Comparison of ENCODE assay signal across 17 cellular contexts in genomic region chr6:169793408-169793807, GRCh38.
"Had no signal": no experiment of that assay in that cellular context is flagged by ENCODE, and none has a peak within 500 bp of the region (broad histone marks: within the 10 kb centered on the region; RNA-seq: fewer than 3 reads in every experiment).

No MANE protein-coding gene starts in this region.

- H3K4me3 Mint-ChIP-seq: activated naive CD8-positive, alpha-beta T cell treated with anti-CD3 and anti-CD28 coated beads for 36 hours; immature natural killer cell; natural killer cell; T-helper 1 cell treated with Interleukin-12 subunit alpha and Interleukin-12 subunit beta and Interleukin-4 antibody, amounts not matched to agents 30 μg/mL and 1 μg/mL, for 36 hours; WTC11 had no signal

- H3K4me3 ChIP-seq: psoas muscle, sigmoid colon had no signal

- H3K36me3 Mint-ChIP-seq: activated naive CD8-positive, alpha-beta T cell treated with anti-CD3 and anti-CD28 coated beads for 36 hours; immature natural killer cell; natural killer cell; WTC11 had no signal

- H3K36me3 ChIP-seq: brain microvascular endothelial cell, sigmoid colon had no signal

- H3K27ac Mint-ChIP-seq: activated naive CD8-positive, alpha-beta T cell treated with anti-CD3 and anti-CD28 coated beads for 36 hours; immature natural killer cell; natural killer cell; T-helper 1 cell treated with Interleukin-12 subunit alpha and Interleukin-12 subunit beta and Interleukin-4 antibody, amounts not matched to agents 30 μg/mL and 1 μg/mL, for 36 hours; WTC11 had no signal

- H3K27ac ChIP-seq: brain microvascular endothelial cell, psoas muscle, sigmoid colon had no signal

- H3K9me3 Mint-ChIP-seq: activated naive CD8-positive, alpha-beta T cell treated with anti-CD3 and anti-CD28 coated beads for 36 hours; natural killer cell; T-helper 1 cell treated with Interleukin-12 subunit alpha and Interleukin-12 subunit beta and Interleukin-4 antibody, amounts not matched to agents 30 μg/mL and 1 μg/mL, for 36 hours had no signal

- ATAC-seq: esophagus mucosa, natural killer cell, psoas muscle, WTC11 had no signal

- DNase-seq: activated CD4-positive, alpha-beta T cell treated with anti-CD3 and anti-CD28 coated beads, Interleukin-2, amount 50 U/mL, for 1 hour; activated gamma-delta T cell treated with Interleukin-2 at 50 U/mL for 16 hours; activated naive CD8-positive, alpha-beta T cell treated with anti-CD3 and anti-CD28 coated beads for 36 hours; activated T-cell treated with anti-CD3 and anti-CD28 coated beads, Interleukin-2, amount 50 U/mL, for 48 hours; brain microvascular endothelial cell; cerebellar nuclear complex; immature natural killer cell; mammary epithelial cell; natural killer cell; occipital lobe; psoas muscle; sigmoid colon; stimulated activated naive CD4-positive, alpha-beta T cell treated with Interleukin-2 at 50 U/mL for 16 hours had no signal

- H3K9me3 ChIP-seq: psoas muscle, sigmoid colon had no signal

- FAIRE-seq: endometrium had no signal

- H3K27me3 ChIP-seq: brain microvascular endothelial cell, sigmoid colon had no signal
